ENCODE assay signal across 1 cellular context in the genomic region with DNA sequence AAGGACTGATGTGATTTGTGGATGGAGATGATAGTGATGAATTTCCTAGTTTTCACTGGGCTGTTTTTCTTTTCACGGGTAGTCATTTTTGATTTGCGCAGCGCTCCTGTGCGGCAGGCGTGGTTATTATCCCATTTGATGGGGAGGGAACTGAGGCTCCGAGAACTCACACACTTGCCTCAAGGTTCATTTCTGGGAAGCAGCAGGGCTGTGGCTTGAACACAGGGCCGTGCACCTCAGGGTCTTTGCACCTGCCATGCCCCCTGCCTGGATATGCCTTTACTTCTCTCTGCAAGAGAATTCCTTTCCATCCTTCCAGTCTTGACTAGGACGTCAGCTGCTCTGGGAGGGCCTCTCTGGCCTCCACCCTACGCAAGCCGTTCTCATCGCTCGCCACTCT.
TF ChIP-seq lines count a peak whose summit lies in the region.

No MANE protein-coding gene starts in this region.

TF ChIP-seq in H1, 55 proteins besides CTCF, POLR2A, EP300 and RAD21:
- TF ChIP-seq KDM1A (IDR thresholded peaks at IDR 0.05; ENCODE audit: borderline replicate concordance, low read length) (peak; percentile 53; the same call in 1 of the 2 replicates), TEAD4 (IDR thresholded peaks at IDR 0.05; ENCODE audit: low read depth, low read length) (no peak), CTBP2 (IDR thresholded peaks at IDR 0.05; ENCODE audit: borderline replicate concordance, insufficient read depth, insufficient read length, low read length) (no peak), FOSL1 (IDR thresholded peaks at IDR 0.05; ENCODE audit: insufficient read depth, low read depth, low read length) (no peak), RXRA (IDR thresholded peaks at IDR 0.05; ENCODE audit: insufficient read depth, low read depth, low read length) (no peak), PHF8 (conservative IDR thresholded peaks at IDR 0.05; ENCODE audit: low read depth, low read length) (no peak), TCF12 (IDR thresholded peaks at IDR 0.05; ENCODE audit: low read depth, low read length) (no peak)
